Comparison of ENCODE assay signal across 11 cellular contexts in the genomic region with DNA sequence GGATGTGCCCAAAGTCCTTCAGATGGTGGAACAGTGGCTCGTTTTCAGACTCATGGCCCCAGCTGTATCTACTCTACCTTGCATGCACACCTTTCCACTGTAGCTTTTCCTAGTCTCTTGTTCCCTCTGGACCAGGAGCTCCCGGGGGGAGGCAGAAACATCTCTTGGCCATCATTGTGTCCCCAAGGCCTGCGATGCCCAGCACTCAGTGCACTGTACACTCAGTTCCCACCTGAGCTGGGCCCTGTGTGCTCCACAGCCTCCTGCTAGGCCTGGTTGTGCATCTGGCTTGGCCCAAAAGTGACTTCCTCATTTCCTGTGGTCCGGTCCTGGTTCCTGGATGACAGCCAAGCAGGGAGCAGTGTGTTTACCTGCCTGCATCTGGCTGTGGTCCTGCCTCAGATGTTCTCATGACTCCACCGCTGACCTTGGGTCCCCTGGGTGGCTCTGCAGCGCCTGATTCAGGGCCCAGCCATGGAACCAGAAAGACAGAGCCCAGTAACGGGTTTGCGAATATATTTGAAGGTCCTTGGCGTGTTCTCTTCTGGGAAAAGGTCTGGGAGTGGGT.
"Had no signal": no experiment of that assay in that cellular context is flagged by ENCODE, and none has a peak within 500 bp of the region (broad histone marks: within the 10 kb centered on the region; RNA-seq: fewer than 3 reads in every experiment).

No MANE protein-coding gene starts in this region.

- H3K4me1 ChIP-seq: esophagus squamous epithelium had no signal

- H3K79me2 ChIP-seq: hepatocyte had no signal

- ATAC-seq: sciatic nerve had no signal

- H3K27me3 ChIP-seq: hepatocyte had no signal

- H3K27ac ChIP-seq: esophagus squamous epithelium, hepatocyte had no signal

- H3K27ac Mint-ChIP-seq: nephron progenitor cell; T-helper 2 cell treated with Interferon-gamma antibody and Interleukin-4, amounts not matched to agents 5 μg/mL and 100 μg/mL, for 36 hours had no signal

- H3K36me3 ChIP-seq: esophagus squamous epithelium had no signal

- DNase-seq: activated naive CD4-positive, alpha-beta T cell treated with Interleukin-2 at 50 U/mL for 16 hours; anterior cingulate cortex; cerebellar nuclear complex; effector CD8-positive, alpha-beta T cell; esophagus squamous epithelium; mesenchymal stem cell; nephron progenitor cell; stimulated activated CD4-positive, alpha-beta T cell treated with anti-CD3 and anti-CD28 coated beads, Interleukin-1b, Interleukin-23, amount 100 ng/mL, for 48 hours had no signal

- H3K4me3 Mint-ChIP-seq: nephron progenitor cell; T-helper 2 cell treated with Interferon-gamma antibody and Interleukin-4, amounts not matched to agents 5 μg/mL and 100 μg/mL, for 36 hours had no signal

- H3K4me1 Mint-ChIP-seq: nephron progenitor cell had no signal

- H2AFZ ChIP-seq: hepatocyte had no signal

- H3K4me3 ChIP-seq: esophagus squamous epithelium, hepatocyte had no signal

- H3K4me2 ChIP-seq: hepatocyte had no signal
